In genomic region chr2:55901322-55901721, GRCh38 we compare ENCODE assay signal across 16 cellular contexts. TPM values are rescaled to one million over a fixed set of nuclear protein-coding genes. Genes with fewer than 3 reads are reported as not detected.
A peak's percentile ranks its signal among the peaks of the same experiment; 100 is the strongest.
DNase-seq lines count a peak whose midpoint lies in the region; ATAC-seq, FAIRE-seq and TF ChIP-seq lines count a peak whose summit lies in the region.
"Had no signal": no experiment of that assay in that cellular context is flagged by ENCODE, and none has a peak within 500 bp of the region (broad histone marks: within the 10 kb centered on the region; RNA-seq: fewer than 3 reads in every experiment).

No MANE protein-coding gene starts in this region.

- no peaks in the 10 kb centered on the region for H3K36me3 ChIP-seq in ES-I3 (ENCODE audit: insufficient read depth, low read length)
- H3K36me3 ChIP-seq in pancreas, result no peaks in the 10 kb centered on the region
- H3K36me3 ChIP-seq in colonic mucosa, result no peaks in the 10 kb centered on the region
- H3K36me3 ChIP-seq: Peyer's patch had no signal

- H3K9me3 ChIP-seq in ES-I3 (ENCODE audit: control insufficient read depth, insufficient read depth, low read length) (no peaks in the 10 kb centered on the region), pancreas (no peaks in the 10 kb centered on the region), colonic mucosa (no peaks in the 10 kb centered on the region)
- H3K9me3 ChIP-seq: Peyer's patch had no signal

- DNase-seq in NOMO-1 treated with dmso at 0.1 percent for 144 hours (lab: John Stamatoyannopoulos, UW; ENCODE audit: unreplicated experiment) (peak; percentile 61), epithelial cell of esophagus (ENCODE audit: low read depth) (peak; percentile 71), pancreas (no peak), colonic mucosa (no peak), C1 segment of cervical spinal cord (lab: John Stamatoyannopoulos, UW) (no peak)
- DNase-seq in activated T-cell treated with anti-CD3 and anti-CD28 coated beads, Interleukin-2, amount 50 U/mL, for 24 hours, result no peak
- no peak for DNase-seq in stimulated activated CD4-positive, alpha-beta T cell treated with anti-CD3 and anti-CD28 coated beads, Interleukin-1b, Interleukin-23, amount 100 ng/mL, for 48 hours
- DNase-seq: CD4-positive, CD25-positive, alpha-beta regulatory T cell; naive thymus-derived CD4-positive, alpha-beta T cell; Peyer's patch; T-helper 9 cell had no signal

- H3K9ac ChIP-seq in ES-I3 (ENCODE audit: low read depth, low read length), result peak overlapping the region; percentile 3; the same call in 1 of the 2 replicates
- no peak overlapping the region for H3K9ac ChIP-seq in colonic mucosa (ENCODE audit: low read depth in 2 of 2, low read length in 2 of 2)
- H3K9ac ChIP-seq: KMS-11 had no signal

- ATAC-seq in pancreas, result peak; percentile 75 to 90 (median 82)
- ATAC-seq: naive thymus-derived CD4-positive, alpha-beta T cell had no signal

- H3K27ac ChIP-seq in pancreas, result no peak overlapping the region
- H3K27ac ChIP-seq in colonic mucosa, result no peak overlapping the region
- H3K27ac ChIP-seq: KMS-11, Peyer's patch had no signal

- no peaks in the 10 kb centered on the region for H3K36me3 Mint-ChIP-seq in activated T-cell treated with anti-CD3 and anti-CD28 coated beads, Interleukin-2, amount 50 U/mL, for 24 hours (ENCODE audit: low read depth)
- H3K36me3 Mint-ChIP-seq: activated naive CD8-positive, alpha-beta T cell; CD4-positive, CD25-positive, alpha-beta regulatory T cell; naive thymus-derived CD4-positive, alpha-beta T cell had no signal

- intact Hi-C loops in pancreas (cut with DNase I) (no loop called here), colonic mucosa (cut with DNase I) (no loop called here)

- WGBS in pancreas, 2 donors, result 56 to 62% methylated on average over 1 of the region's 1 CpG

- peaks cover 15% of the 10 kb centered on the region for H3K4me1 ChIP-seq in ES-I3 (ENCODE audit: insufficient read depth, low read length)
- peaks cover 8 to 15% (median 10%) of the 10 kb centered on the region in 3 donors for H3K4me1 ChIP-seq in pancreas
- H3K4me1 ChIP-seq in colonic mucosa, result no peaks in the 10 kb centered on the region
- H3K4me1 ChIP-seq: Peyer's patch had no signal

- H3K27ac Mint-ChIP-seq in activated T-cell treated with anti-CD3 and anti-CD28 coated beads, Interleukin-2, amount 50 U/mL, for 24 hours, result no peak overlapping the region
- H3K27ac Mint-ChIP-seq: activated naive CD8-positive, alpha-beta T cell; naive thymus-derived CD4-positive, alpha-beta T cell had no signal

- no peaks in the 10 kb centered on the region for H3K27me3 Mint-ChIP-seq in activated T-cell treated with anti-CD3 and anti-CD28 coated beads, Interleukin-2, amount 50 U/mL, for 24 hours
- H3K27me3 Mint-ChIP-seq: activated naive CD8-positive, alpha-beta T cell; CD4-positive, CD25-positive, alpha-beta regulatory T cell had no signal

- H3K4me3 Mint-ChIP-seq in activated T-cell treated with anti-CD3 and anti-CD28 coated beads, Interleukin-2, amount 50 U/mL, for 24 hours, result no peak overlapping the region
- H3K4me3 Mint-ChIP-seq: activated naive CD8-positive, alpha-beta T cell; CD4-positive, CD25-positive, alpha-beta regulatory T cell; naive thymus-derived CD4-positive, alpha-beta T cell had no signal

- peaks cover 4% of the 10 kb centered on the region for H3K9me3 Mint-ChIP-seq in activated T-cell treated with anti-CD3 and anti-CD28 coated beads, Interleukin-2, amount 50 U/mL, for 24 hours

- H3K4me3 ChIP-seq in epithelial cell of esophagus (ENCODE audit: low read length) (no peak overlapping the region), pancreas (no peak overlapping the region), colonic mucosa (no peak overlapping the region)
- H3K4me3 ChIP-seq: Peyer's patch, smooth muscle cell had no signal

- no peaks in the 10 kb centered on the region for H3K4me1 Mint-ChIP-seq in activated T-cell treated with anti-CD3 and anti-CD28 coated beads, Interleukin-2, amount 50 U/mL, for 24 hours (ENCODE audit: low read depth)
- H3K4me1 Mint-ChIP-seq: CD4-positive, CD25-positive, alpha-beta regulatory T cell; naive thymus-derived CD4-positive, alpha-beta T cell had no signal

- H3K27me3 ChIP-seq in pancreas (no peaks in the 10 kb centered on the region), colonic mucosa (no peaks in the 10 kb centered on the region)
- H3K27me3 ChIP-seq: Peyer's patch had no signal

- no peak for FAIRE-seq in pancreas (lab: Jason Lieb, UNC)
- FAIRE-seq: H1 had no signal

- TF ChIP-seq CTCF in epithelial cell of esophagus (IDR thresholded peaks at IDR 0.05; ENCODE audit: insufficient read depth, low read depth, low read length, missing control alignments) (no peak), pancreas (IDR thresholded peaks at IDR 0.05) (no peak), colonic mucosa (IDR thresholded peaks at IDR 0.05) (no peak)

RNA-seq across cellular contexts. Expression of gene EFEMP1, which starts 22.3 kb away (rescaled TPM):
- total RNA-seq in pancreas (10 to 100 TPM in 4 of 6 donors, 1 to 10 TPM in 2; 7.0 to 50.8 (median 24.2) TPM), colonic mucosa (10 to 100 TPM; 16.2 to 25.2 TPM)
- polyA plus RNA-seq in pancreas, result 10 to 100 TPM in 1 of 2 donors, 1 to 10 TPM in 1; 7.4 to 25.7 TPM
- total RNA-seq: CD4-positive, CD25-positive, alpha-beta regulatory T cell; naive thymus-derived CD4-positive, alpha-beta T cell had no signal
- polyA plus RNA-seq: CD4-positive, CD25-positive, alpha-beta regulatory T cell; naive thymus-derived CD4-positive, alpha-beta T cell had no signal

Comparison
In these comparisons a context has a peak if more than half of its experiments do, and no peak if none do; other contexts are left out.
1. DNase-seq: peak in NOMO-1 treated with dmso at 0.1 percent for 144 hours (single experiment) and epithelial cell of esophagus (single experiment); none in pancreas (0 of 6), activated T-cell treated with anti-CD3 and anti-CD28 coated beads, Interleukin-2, amount 50 U/mL, for 24 hours (single experiment), colonic mucosa (single experiment), stimulated activated CD4-positive, alpha-beta T cell treated with anti-CD3 and anti-CD28 coated beads, Interleukin-1b, Interleukin-23, amount 100 ng/mL, for 48 hours (single experiment) and C1 segment of cervical spinal cord (0 of 14).